ENCODE assay signal across 8 cellular contexts in the genomic region with DNA sequence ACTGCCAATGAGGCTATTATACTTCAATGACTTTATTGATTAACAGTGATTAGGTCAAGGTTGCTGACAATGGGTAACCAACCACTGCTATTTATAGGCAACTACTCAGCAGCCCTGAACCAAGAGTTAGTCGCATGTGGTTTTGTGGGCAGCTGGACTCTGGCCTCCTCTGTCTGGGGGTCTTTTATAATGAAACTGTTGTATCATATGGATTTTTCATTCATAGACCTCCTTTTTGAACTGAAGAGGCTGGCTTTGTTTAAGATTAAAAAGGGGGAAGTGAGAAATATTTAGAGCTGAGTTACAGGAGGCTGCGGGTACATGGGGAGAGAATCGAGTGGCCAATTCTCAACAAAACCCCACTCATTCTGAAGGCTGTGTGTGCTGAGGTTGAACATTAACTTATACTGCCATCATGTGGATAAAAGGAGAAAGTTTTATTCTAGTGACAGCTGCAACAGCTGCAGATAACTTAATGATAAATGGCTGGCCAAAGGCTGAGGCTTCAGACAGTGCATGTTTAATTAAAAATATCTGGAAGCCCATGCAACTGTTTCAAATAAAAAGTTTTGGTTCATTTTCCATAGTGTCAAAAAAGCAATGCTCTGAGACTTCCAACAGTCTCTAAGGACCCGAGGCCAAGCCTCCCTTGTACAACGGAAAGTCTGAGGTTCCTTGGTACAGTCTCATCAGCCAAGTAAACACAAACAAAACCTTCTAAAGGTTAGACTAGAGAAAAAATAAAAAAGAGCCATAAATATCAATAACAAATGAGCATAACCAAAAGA.
DNase-seq lines count a peak whose midpoint lies in the region; ATAC-seq and TF ChIP-seq lines count a peak whose summit lies in the region.

No MANE protein-coding gene starts in this region.

- H3K27ac Mint-ChIP-seq in chondrocyte (ENCODE audit: unreplicated experiment), result no peak overlapping the region
- no peak overlapping the region for H3K27ac Mint-ChIP-seq in osteocyte (ENCODE audit: unreplicated experiment)

- TF ChIP-seq CTCF in chondrocyte (IDR thresholded peaks at IDR 0.05), result peak; percentile 88
- TF ChIP-seq CTCF in osteocyte (IDR thresholded peaks at IDR 0.05), result peak; percentile 67

- no peaks in the 10 kb centered on the region for H3K36me3 Mint-ChIP-seq in chondrocyte (ENCODE audit: low read depth)
- H3K36me3 Mint-ChIP-seq in osteocyte (ENCODE audit: unreplicated experiment), result no peaks in the 10 kb centered on the region

- H3K9me3 Mint-ChIP-seq in chondrocyte (ENCODE audit: low read depth), result peaks cover 3% of the 10 kb centered on the region
- peaks cover 6% of the 10 kb centered on the region for H3K9me3 Mint-ChIP-seq in osteocyte (ENCODE audit: unreplicated experiment)

- in situ Hi-C loops in Caki2 (cut with HindIII; ENCODE audit: low pct_unique_long_range_greater_than_20kb, low sequenced_read_pairs), result no loop called here

- ATAC-seq in GM19035 (IDR thresholded peaks at IDR 0.05; ENCODE audit: unreplicated experiment), result peak; percentile 94
- peak; percentile 73 for ATAC-seq in HG03060 (IDR thresholded peaks at IDR 0.05; ENCODE audit: low read depth, unreplicated experiment)
- ATAC-seq in stimulated activated naive CD8-positive, alpha-beta T cell treated with anti-CD3 and anti-CD28 coated beads, Interleukin-15, Interleukin-2, amounts not matched to agents 100 U/mL and 50 U/mL, for 24 hours, result no peak

- peak; percentile 23 for DNase-seq in Caki2 (ENCODE audit: low read depth)
- DNase-seq in NCI-H226, result peak; percentile 49
- DNase-seq in chondrocyte (ENCODE audit: low spot score), result no peak
- no peak for DNase-seq in osteocyte (ENCODE audit: extremely low spot score, unreplicated experiment)
- no peak for DNase-seq in stimulated activated naive CD8-positive, alpha-beta T cell treated with anti-CD3 and anti-CD28 coated beads, Interleukin-15, Interleukin-2, amounts not matched to agents 100 U/mL and 50 U/mL, for 24 hours
- no peak for DNase-seq in CD1c-positive myeloid dendritic cell (ENCODE audit: extremely low spot score)

- H3K27me3 Mint-ChIP-seq in chondrocyte (ENCODE audit: low read depth) (peaks cover 19% of the 10 kb centered on the region), osteocyte (ENCODE audit: unreplicated experiment) (peaks cover 7% of the 10 kb centered on the region)

- H3K4me3 Mint-ChIP-seq in chondrocyte (ENCODE audit: unreplicated experiment) (no peak overlapping the region), osteocyte (ENCODE audit: unreplicated experiment) (no peak overlapping the region)

- H3K4me1 Mint-ChIP-seq in chondrocyte (ENCODE audit: low read depth) (peaks cover 5% of the 10 kb centered on the region), osteocyte (ENCODE audit: unreplicated experiment) (peaks cover 4% of the 10 kb centered on the region)

Comparison
In these comparisons a context has a peak if more than half of its experiments do, and no peak if none do; other contexts are left out.
1. DNase-seq: peak in Caki2 (single experiment) and NCI-H226 (single experiment); none in chondrocyte (single experiment), osteocyte (single experiment), stimulated activated naive CD8-positive, alpha-beta T cell treated with anti-CD3 and anti-CD28 coated beads, Interleukin-15, Interleukin-2, amounts not matched to agents 100 U/mL and 50 U/mL, for 24 hours (single experiment) and CD1c-positive myeloid dendritic cell (single experiment).